8 cellular contexts compared by ENCODE assay signal in the genomic region with DNA sequence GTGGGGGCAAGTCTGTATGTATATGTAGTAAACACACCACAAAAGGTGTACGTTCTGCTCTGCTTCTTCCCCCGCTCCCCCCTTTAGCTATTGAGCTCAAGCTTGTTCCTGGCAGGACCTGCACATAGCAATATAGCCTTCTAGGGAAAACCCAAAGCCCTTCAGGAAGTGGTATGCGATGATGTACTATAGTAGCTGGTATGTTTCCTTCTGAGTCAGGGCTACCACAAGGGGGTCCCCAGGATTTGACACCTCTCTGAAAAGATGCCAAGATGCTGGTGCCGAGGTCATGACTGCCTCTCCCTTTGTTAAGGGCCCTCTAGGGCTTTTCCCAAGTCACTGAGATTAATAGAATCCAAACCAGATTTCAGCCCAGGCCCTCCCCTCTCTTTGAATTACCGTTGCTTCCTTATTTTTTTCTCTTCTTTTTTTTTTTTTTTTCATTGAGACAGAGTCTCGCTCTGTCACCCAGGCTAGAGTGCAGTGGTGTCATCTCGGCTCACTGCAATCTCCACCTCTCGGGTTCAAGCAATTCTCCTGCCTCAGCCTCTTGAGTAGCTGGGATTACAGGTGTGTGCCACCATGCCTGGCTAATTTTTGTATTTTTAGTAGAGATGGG.
DNase-seq lines count a peak whose midpoint lies in the region; ATAC-seq, FAIRE-seq and TF ChIP-seq lines count a peak whose summit lies in the region.

No MANE protein-coding gene starts in this region.

- TF ChIP-seq POLR2A in erythroblast (IDR thresholded peaks at IDR 0.05; ENCODE audit: low read length) = no peak

- peak; percentile 87 for ATAC-seq in HG03139 (IDR thresholded peaks at IDR 0.05; ENCODE audit: unreplicated experiment)

- peaks cover 47% of the 10 kb centered on the region for H3K36me3 Mint-ChIP-seq in activated T-cell treated with anti-CD3 and anti-CD28 coated beads, Interleukin-2, amount 50 U/mL, for 24 hours (ENCODE audit: low read depth)

- no peak overlapping the region for H3K27ac ChIP-seq in kidney (ENCODE audit: low read depth in 2 of 2, low read length in 2 of 2)
- no peak overlapping the region for H3K27ac ChIP-seq in right atrium auricular region

- H3K36me3 ChIP-seq in kidney (ENCODE audit: control insufficient read depth in 1 of 2, insufficient read depth in 2 of 2, low read length in 2 of 2) = no peaks in the 10 kb centered on the region
- no peaks in the 10 kb centered on the region for H3K36me3 ChIP-seq in right atrium auricular region

- FAIRE-seq in GM19239 (lab: Jason Lieb, UNC) = peak; percentile 96
- no peak for FAIRE-seq in kidney (lab: Jason Lieb, UNC)

- H3K4me3 ChIP-seq in kidney (ENCODE audit: low read length in 2 of 2) (no peak overlapping the region), right atrium auricular region (no peak overlapping the region)

- H3K9ac ChIP-seq in kidney (ENCODE audit: low read length in 2 of 2) = no peak overlapping the region

- H3K27me3 ChIP-seq in right atrium auricular region = no peaks in the 10 kb centered on the region

- TF ChIP-seq CTCF in kidney (IDR thresholded peaks at IDR 0.05; ENCODE audit: borderline replicate concordance, extremely low read depth, insufficient read depth) = no peak
- TF ChIP-seq CTCF in right atrium auricular region (IDR thresholded peaks at IDR 0.05) = no peak

- H3K4me1 ChIP-seq in kidney (ENCODE audit: control insufficient read depth in 1 of 2, insufficient read depth in 1 of 2, low read depth in 1 of 2, low read length in 2 of 2) (peaks cover 0 to 3% of the 10 kb centered on the region in 2 donors), right atrium auricular region (no peaks in the 10 kb centered on the region)

- H3K27ac Mint-ChIP-seq in activated T-cell treated with anti-CD3 and anti-CD28 coated beads, Interleukin-2, amount 50 U/mL, for 24 hours = peak overlapping the region; percentile 87

- H3K4me1 Mint-ChIP-seq in activated T-cell treated with anti-CD3 and anti-CD28 coated beads, Interleukin-2, amount 50 U/mL, for 24 hours (ENCODE audit: low read depth) = peaks cover 88% of the 10 kb centered on the region

- H3K9me3 ChIP-seq in kidney (ENCODE audit: control insufficient read depth in 1 of 2, low read length in 2 of 2) (peaks cover 0 to 4% of the 10 kb centered on the region in 2 donors), right atrium auricular region (no peaks in the 10 kb centered on the region)

- no peaks in the 10 kb centered on the region for H3K27me3 Mint-ChIP-seq in activated T-cell treated with anti-CD3 and anti-CD28 coated beads, Interleukin-2, amount 50 U/mL, for 24 hours

- peak overlapping the region; percentile 22 for H3K4me3 Mint-ChIP-seq in activated T-cell treated with anti-CD3 and anti-CD28 coated beads, Interleukin-2, amount 50 U/mL, for 24 hours

- peaks cover 46% of the 10 kb centered on the region for H3K9me3 Mint-ChIP-seq in activated T-cell treated with anti-CD3 and anti-CD28 coated beads, Interleukin-2, amount 50 U/mL, for 24 hours

- peak; percentile 32 for DNase-seq in GM19239 (ENCODE audit: insufficient read length, low spot score)
- DNase-seq in activated T-cell treated with anti-CD3 and anti-CD28 coated beads, Interleukin-2, amount 50 U/mL, for 24 hours = peak; percentile 76
- DNase-seq in stimulated activated CD4-positive, alpha-beta T cell treated with anti-CD3 and anti-CD28 coated beads, Interleukin-2, amount 100 ng/mL, for 24 hours = peak; percentile 72 to 77
- no peak for DNase-seq in erythroblast (lab: John Stamatoyannopoulos, UW)
- DNase-seq in kidney = no peak
- no peak for DNase-seq in right atrium auricular region (ENCODE audit: low spot score)
- DNase-seq in SIG-M5 treated with dmso at 0.1 percent for 504 hours (lab: John Stamatoyannopoulos, UW; ENCODE audit: unreplicated experiment) = no peak

- intact Hi-C loops in kidney (cut with DNase I) = no loop called here

Comparison
In these comparisons a context has a peak if more than half of its experiments do, and no peak if none do; other contexts are left out.
1. DNase-seq: peak in GM19239 (single experiment), activated T-cell treated with anti-CD3 and anti-CD28 coated beads, Interleukin-2, amount 50 U/mL, for 24 hours (single experiment) and stimulated activated CD4-positive, alpha-beta T cell treated with anti-CD3 and anti-CD28 coated beads, Interleukin-2, amount 100 ng/mL, for 24 hours (2 of 2); none in erythroblast (0 of 2), kidney (single experiment), right atrium auricular region (single experiment) and SIG-M5 treated with dmso at 0.1 percent for 504 hours (single experiment).